ENCODE assay signal across 9 cellular contexts in genomic region chr16:9089660-9090059, GRCh38. TPM values are rescaled to one million over a fixed set of nuclear protein-coding genes. Genes with fewer than 3 reads are reported as not detected.
DNase-seq lines count a peak whose midpoint lies in the region; TF ChIP-seq lines count a peak whose summit lies in the region.
"Had no signal": no experiment of that assay in that cellular context is flagged by ENCODE, and none has a peak within 500 bp of the region (broad histone marks: within the 10 kb centered on the region; RNA-seq: fewer than 3 reads in every experiment).

No MANE protein-coding gene starts in this region.

- H3K79me2 ChIP-seq in KMS-11 (ENCODE audit: insufficient read depth, low read depth), result peaks cover 27% of the 10 kb centered on the region

- no peak overlapping the region for H3K9ac ChIP-seq in KMS-11

- H3K9me3 ChIP-seq in neutrophil, result no peaks in the 10 kb centered on the region

- intact Hi-C loops in CD14-positive monocyte (cut with micrococcal nuclease) (loop anchor here (5.0 to 10.0 kb wide), 4 partner anchors 37 to 127 kb away; partner anchors contain the start of gene USP7 (in 2 of the 2)), dorsolateral prefrontal cortex (cut with DNase I) (loop anchor here in 1 of 2 donors (5.0 kb wide), 5 partner anchors 38 to 292 kb away; partner anchors contain the start of genes CARHSP1, PMM2, TMEM186 and USP7)

- no peak for TF ChIP-seq CTCF in CD14-positive monocyte (IDR thresholded peaks at IDR 0.05)
- TF ChIP-seq CTCF in KMS-11 (conservative IDR thresholded peaks at IDR 0.05; ENCODE audit: low read depth, low read length), result no peak
- TF ChIP-seq CTCF in dorsolateral prefrontal cortex (IDR thresholded peaks at IDR 0.05 in 54 of 56, conservative IDR thresholded peaks at IDR 0.05 in 2 of 56; ENCODE audit: low read depth in 1 of 56, partially characterized antibody in 56 of 56), result no peak
- TF ChIP-seq CTCF in neutrophil (IDR thresholded peaks at IDR 0.05), result no peak

- peaks cover 13% of the 10 kb centered on the region for H3K4me1 Mint-ChIP-seq in CD14-positive monocyte

- H3K4me3 Mint-ChIP-seq in CD14-positive monocyte, result peak overlapping the region; percentile 84 to 88

- peaks cover 0 to 4% (median 4%) of the 10 kb centered on the region in 3 donors for H3K27me3 Mint-ChIP-seq in CD14-positive monocyte (ENCODE audit: low read depth in 3 of 3)

- H3K27me3 ChIP-seq in KMS-11 (ENCODE audit: insufficient read depth, low read depth) (no peaks in the 10 kb centered on the region), dorsolateral prefrontal cortex (no peaks in the 10 kb centered on the region), neutrophil (peaks cover 4% of the 10 kb centered on the region)

- H3K9me3 Mint-ChIP-seq in CD14-positive monocyte, result peaks cover 0 to 3% (median 0%) of the 10 kb centered on the region in 7 donors

- H3K4me2 ChIP-seq in KMS-11, result no peak overlapping the region

- H2AFZ ChIP-seq in KMS-11 (ENCODE audit: low read depth), result peak overlapping the region; percentile 86

- H3K36me3 Mint-ChIP-seq in CD14-positive monocyte, result peaks cover 18 to 19% of the 10 kb centered on the region in 2 donors

- no peak for DNase-seq in CD14-positive monocyte (ENCODE audit: low spot score)
- no peak for DNase-seq in dorsolateral prefrontal cortex
- DNase-seq in NOMO-1 treated with DMSO at 0.1 percent for 48 hours (lab: John Stamatoyannopoulos, UW; ENCODE audit: unreplicated experiment), result no peak
- no peak for DNase-seq in DMS53 treated with DMSO at 0.1 percent for 48 hours (lab: John Stamatoyannopoulos, UW; ENCODE audit: unreplicated experiment)
- DNase-seq in NCI-H1694 treated with DMSO at 0.1 percent for 48 hours (lab: John Stamatoyannopoulos, UW), result no peak
- DNase-seq in cerebellar cortex (ENCODE audit: low spot score), result no peak
- DNase-seq: GF-D8 had no signal

- peaks cover 19% of the 10 kb centered on the region; the same call in 1 of the 2 replicates for H4K20me1 ChIP-seq in KMS-11 (ENCODE audit: insufficient read depth)

- no peak overlapping the region for H3K27ac ChIP-seq in KMS-11
- H3K27ac ChIP-seq in dorsolateral prefrontal cortex, result peak overlapping the region in 40 of 59 donors; percentile 23 to 99 (median 82)
- H3K27ac ChIP-seq in neutrophil, result peak overlapping the region; percentile 100

- peak overlapping the region in 5 of 7 donors; percentile 40 to 93 (median 79) for H3K27ac Mint-ChIP-seq in CD14-positive monocyte

- H3K36me3 ChIP-seq in KMS-11 (ENCODE audit: insufficient read depth), result peaks cover 3% of the 10 kb centered on the region; the same call in 1 of the 2 replicates
- peaks cover 14% of the 10 kb centered on the region for H3K36me3 ChIP-seq in neutrophil

- H3K4me3 ChIP-seq in KMS-11 (IDR thresholded peaks at IDR 0.05; ENCODE audit: insufficient read depth, low read depth, low read length) (no peak overlapping the region), dorsolateral prefrontal cortex (peak overlapping the region in 31 of 59 donors; percentile 58 to 98 (median 91)), neutrophil (ENCODE audit: low read depth in 1 of 2, low read length in 1 of 2) (peak overlapping the region; percentile 75 to 94)

- H3K4me1 ChIP-seq in KMS-11 (ENCODE audit: low read depth, poor library complexity, severe bottlenecking), result peaks cover 14% of the 10 kb centered on the region
- H3K4me1 ChIP-seq in neutrophil (ENCODE audit: control insufficient read depth in 1 of 2, insufficient read depth in 1 of 2, low read depth in 1 of 2, low read length in 1 of 2), result peaks cover 14 to 26% of the 10 kb centered on the region in 2 experiments

RNA-seq across cellular contexts. Expression of gene HAPSTR1, which starts 1.8 kb away (rescaled TPM):
- 10 to 100 TPM in 1 of 2 donors, 1 to 10 TPM in 1; 7.2 to 11.1 TPM for polyA plus RNA-seq in CD14-positive monocyte
- 100 to 1,000 TPM in 16 of 120 experiments, 10 to 100 TPM in 104; 60.1 to 117 (median 88.9) TPM for total RNA-seq in dorsolateral prefrontal cortex
